8 cellular contexts compared by ENCODE assay signal in genomic region chr19:42528354-42529247, GRCh38. TPM values are rescaled to one million over a fixed set of nuclear protein-coding genes. Genes with fewer than 3 reads are reported as not detected.
A peak's percentile ranks its signal among the peaks of the same experiment; 100 is the strongest.
DNase-seq lines count a peak whose midpoint lies in the region; ATAC-seq and TF ChIP-seq lines count a peak whose summit lies in the region.

CEACAM1 (minus strand) TSS chr19:42528481; CDS start chr19:42528374, 107 bp downstream.

- POLR2A ChIA-PET in activated B cell treated with CpG ODN at 0.5 μM for 24 hours (lab: Charles Lee), result interaction anchor here (0.5 to 3.6 kb wide), 5 partner anchors 57 to 77 kb away, joined by 3 to 43 read pairs (median 4); no protein-coding TSS in a partner anchor

- TF ChIP-seq CTCF in activated B cell treated with CpG ODN at 0.5 μM for 24 hours (IDR thresholded peaks at IDR 0.05) (no peak), parathyroid adenoma (IDR thresholded peaks at IDR 0.05) (no peak)

- H3K4me3 Mint-ChIP-seq in activated B cell treated with CpG ODN at 0.5 μM for 24 hours, result peak within 1 kb of the TSS; percentile 70
- H3K4me3 Mint-ChIP-seq in effector memory CD8-positive, alpha-beta T cell, result peak within 1 kb of the TSS; percentile 63 to 68

- no peaks in the 10 kb centered on the region for H3K79me2 ChIP-seq in parathyroid adenoma

- in situ Hi-C loops in ACHN (cut with HindIII; ENCODE audit: low pct_ligation_motif_present, low pct_unique_long_range_greater_than_20kb, low sequenced_read_pairs), result no loop called here

- no peaks in the 10 kb centered on the region for H3K4me1 ChIP-seq in parathyroid adenoma

- CTCF ChIA-PET in activated B cell treated with CpG ODN at 0.5 μM for 24 hours (lab: Charles Lee), result interaction anchor here (0.8 to 7.2 kb wide), 20 partner anchors 10 to 105 kb away, joined by 3 to 142 read pairs (median 5); partner anchors contain the start of gene CXCL17

- H3K27me3 Mint-ChIP-seq in activated B cell treated with CpG ODN at 0.5 μM for 24 hours, result no peaks in the 10 kb centered on the region
- H3K27me3 Mint-ChIP-seq in effector memory CD8-positive, alpha-beta T cell, result no peaks in the 10 kb centered on the region

- H2AFZ ChIP-seq in parathyroid adenoma, result no peak within 1 kb of the TSS

- H3K9me3 ChIP-seq in parathyroid adenoma (ENCODE audit: control insufficient read depth, low read length), result no peaks in the 10 kb centered on the region

- H3K4me3 ChIP-seq in parathyroid adenoma (ENCODE audit: low read depth, low read length), result no peak within 1 kb of the TSS

- peak; percentile 8 for DNase-seq in ACHN
- peak; percentile 29 for DNase-seq in H4 (ENCODE audit: low spot score)
- no peak for DNase-seq in activated B cell treated with CpG ODN at 0.5 μM for 24 hours
- no peak for DNase-seq in effector memory CD8-positive, alpha-beta T cell
- DNase-seq in COR-L47 (lab: John Stamatoyannopoulos, UW), result no peak

- no peak within 1 kb of the TSS for H3K9ac ChIP-seq in parathyroid adenoma

- no peak within 1 kb of the TSS for H3K4me2 ChIP-seq in parathyroid adenoma (ENCODE audit: low read length)

- ATAC-seq in activated B cell treated with CpG ODN at 0.5 μM for 24 hours (ENCODE audit: low read depth) (peak; percentile 70), GM21619 (IDR thresholded peaks at IDR 0.05; ENCODE audit: unreplicated experiment) (no peak), HG03439 (IDR thresholded peaks at IDR 0.05; ENCODE audit: unreplicated experiment) (no peak)
- peak; percentile 67 for ATAC-seq in effector memory CD8-positive, alpha-beta T cell (replicated peaks)

- H3K27me3 ChIP-seq in parathyroid adenoma (ENCODE audit: control insufficient read depth, insufficient read depth, low read length), result no peaks in the 10 kb centered on the region

- no peaks in the 10 kb centered on the region for H3K36me3 ChIP-seq in parathyroid adenoma (ENCODE audit: control insufficient read depth, insufficient read depth, low read length)

- intact Hi-C loops in activated B cell treated with CpG ODN at 0.5 μM for 24 hours (cut with micrococcal nuclease), result loop anchor here (1.0 to 5.0 kb wide), 4 partner anchors 16 to 78 kb away; no protein-coding TSS in a partner anchor

- H3K36me3 Mint-ChIP-seq in activated B cell treated with CpG ODN at 0.5 μM for 24 hours (ENCODE audit: low read depth), result no peaks in the 10 kb centered on the region
- H3K36me3 Mint-ChIP-seq in effector memory CD8-positive, alpha-beta T cell (ENCODE audit: insufficient read depth), result no peaks in the 10 kb centered on the region

- H3K27ac Mint-ChIP-seq in activated B cell treated with CpG ODN at 0.5 μM for 24 hours, result peak within 1 kb of the TSS; percentile 80
- H3K27ac Mint-ChIP-seq in effector memory CD8-positive, alpha-beta T cell, result peak within 1 kb of the TSS; percentile 67 to 76

- peak within 1 kb of the TSS; percentile 47 for H3K27ac ChIP-seq in parathyroid adenoma

- H3K9me3 Mint-ChIP-seq in activated B cell treated with CpG ODN at 0.5 μM for 24 hours, result no peaks in the 10 kb centered on the region
- no peaks in the 10 kb centered on the region for H3K9me3 Mint-ChIP-seq in effector memory CD8-positive, alpha-beta T cell

- H3K4me1 Mint-ChIP-seq in activated B cell treated with CpG ODN at 0.5 μM for 24 hours, result peaks cover 41% of the 10 kb centered on the region
- peaks cover 14 to 28% of the 10 kb centered on the region in 2 donors for H3K4me1 Mint-ChIP-seq in effector memory CD8-positive, alpha-beta T cell (ENCODE audit: low read depth in 2 of 2)

RNA-seq across cellular contexts. Expression of gene CEACAM1, which starts in this region (rescaled TPM):
- 0.35 TPM in 1 of 2 replicates, not detected in the other for total RNA-seq in H4 (2014; rRNA removed; shearing (Covaris generic))
- 7.1 and 9.4 TPM in 2 replicates for total RNA-seq in activated B cell treated with CpG ODN at 0.5 μM for 24 hours

Comparison
In these comparisons a context has a peak if more than half of its experiments do, and no peak if none do; other contexts are left out.
1. Peak in DNase-seq in H4; RNA of the gene not detected or under 1 TPM.
2. ATAC-seq: peak in activated B cell treated with CpG ODN at 0.5 μM for 24 hours (single experiment) and effector memory CD8-positive, alpha-beta T cell (single experiment); none in GM21619 (single experiment) and HG03439 (single experiment).